1 cellular context compared by ENCODE assay signal in the genomic region with DNA sequence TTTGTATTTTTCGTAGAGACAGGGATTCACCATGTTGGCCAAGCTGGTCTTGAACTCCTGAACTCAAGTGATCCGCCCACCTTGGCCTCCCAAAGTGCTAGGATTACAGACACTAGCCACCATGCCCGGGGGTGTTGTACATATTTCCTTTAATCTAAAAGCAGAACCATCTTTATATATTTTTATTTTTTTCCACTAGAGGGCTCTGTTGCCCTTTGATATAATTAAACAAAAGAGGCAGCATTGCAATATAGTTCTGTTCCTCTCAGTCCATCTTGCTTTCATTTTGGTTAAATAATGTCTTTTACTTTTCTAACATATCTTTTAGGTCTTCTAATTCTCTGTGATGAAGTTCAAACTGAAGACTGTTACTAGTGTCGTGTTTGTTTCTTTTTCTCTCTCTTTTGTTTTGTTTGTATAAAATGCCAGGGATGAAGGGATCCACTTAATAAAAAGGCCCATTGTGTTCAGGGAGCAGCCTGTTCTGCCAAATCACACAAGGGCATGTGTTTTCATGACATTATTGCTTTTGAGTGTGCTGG.
TF ChIP-seq lines count a peak whose summit lies in the region.

No MANE protein-coding gene starts in this region.

TF ChIP-seq in IMR-90, 13 proteins besides CTCF, POLR2A, EP300 and RAD21 (continued from another document):
- no peak for TF ChIP-seq MAZ (IDR thresholded peaks at IDR 0.05; ENCODE audit: borderline replicate concordance, low read depth, low read length)
- TF ChIP-seq FOS (IDR thresholded peaks at IDR 0.05; ENCODE audit: low read depth, low read length) = no peak
- TF ChIP-seq, protein P1, sequence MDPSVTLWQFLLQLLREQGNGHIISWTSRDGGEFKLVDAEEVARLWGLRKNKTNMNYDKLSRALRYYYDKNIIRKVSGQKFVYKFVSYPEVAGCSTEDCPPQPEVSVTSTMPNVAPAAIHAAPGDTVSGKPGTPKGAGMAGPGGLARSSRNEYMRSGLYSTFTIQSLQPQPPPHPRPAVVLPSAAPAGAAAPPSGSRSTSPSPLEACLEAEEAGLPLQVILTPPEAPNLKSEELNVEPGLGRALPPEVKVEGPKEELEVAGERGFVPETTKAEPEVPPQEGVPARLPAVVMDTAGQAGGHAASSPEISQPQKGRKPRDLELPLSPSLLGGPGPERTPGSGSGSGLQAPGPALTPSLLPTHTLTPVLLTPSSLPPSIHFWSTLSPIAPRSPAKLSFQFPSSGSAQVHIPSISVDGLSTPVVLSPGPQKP (IDR thresholded peaks at IDR 0.05; ENCODE audit: borderline replicate concordance, low read depth, low read length) = no peak
- no peak for TF ChIP-seq BHLHE40 (IDR thresholded peaks at IDR 0.05; ENCODE audit: low read depth, low read length)
- TF ChIP-seq CEBPB (IDR thresholded peaks at IDR 0.05; ENCODE audit: low read depth, low read length) = peak; percentile 19; the same call in 1 of the 2 replicates
- peak; percentile 52 for TF ChIP-seq SMC3 (IDR thresholded peaks at IDR 0.05; ENCODE audit: low read depth, low read length)
- TF ChIP-seq USF2 (IDR thresholded peaks at IDR 0.05; ENCODE audit: low read depth, low read length) = no peak
- TF ChIP-seq MAFK (IDR thresholded peaks at IDR 0.05; ENCODE audit: low read depth, low read length) = no peak
TF ChIP-seq in IMR-90: peak in this region for 2.
